8 cellular contexts compared by ENCODE assay signal in genomic region chr7:139358541-139359365, GRCh38. TPM values are rescaled to one million over a fixed set of nuclear protein-coding genes. Genes with fewer than 3 reads are reported as not detected.
DNase-seq lines count a peak whose midpoint lies in the region; ATAC-seq and TF ChIP-seq lines count a peak whose summit lies in the region.

No MANE protein-coding gene starts in this region.

- DNase-seq in RWPE2 (ENCODE audit: low spot score) (no peak), adrenal gland (peak in 4 of 7 donors; percentile 24 to 68 (median 30)), spleen (peak; percentile 72), SHP77 treated with DMSO at 0.1 percent for 48 hours (lab: John Stamatoyannopoulos, UW) (no peak)

- no peak for TF ChIP-seq POLR2A in adrenal gland (IDR thresholded peaks at IDR 0.05)
- no peak for TF ChIP-seq POLR2A in spleen (IDR thresholded peaks at IDR 0.05)

- TF ChIP-seq CTCF in RWPE2 (IDR thresholded peaks at IDR 0.05; ENCODE audit: poor library complexity, severe bottlenecking) (no peak), adrenal gland (IDR thresholded peaks at IDR 0.05) (no peak), spleen (IDR thresholded peaks at IDR 0.05 in 8 of 11, conservative IDR thresholded peaks at IDR 0.05 in 3 of 11) (no peak)

- ATAC-seq in GM18867 (IDR thresholded peaks at IDR 0.05; ENCODE audit: unreplicated experiment) (peak; percentile 25), HG03175 (IDR thresholded peaks at IDR 0.05; ENCODE audit: unreplicated experiment) (peak; percentile 15), RWPE2 (ENCODE audit: low read depth) (no peak; the same call in 1 of the 3 replicates)

- H3K27me3 ChIP-seq in ACC112 (ENCODE audit: insufficient read depth, low read length) (no peaks in the 10 kb centered on the region), RWPE2 (ENCODE audit: insufficient read depth, poor library complexity, severe bottlenecking) (no peaks in the 10 kb centered on the region), adrenal gland (no peaks in the 10 kb centered on the region), spleen (replicated peaks in 1 of 7) (no peaks in the 10 kb centered on the region)

- H3K9me3 ChIP-seq in RWPE2 (ENCODE audit: severe bottlenecking) (peaks cover 2% of the 10 kb centered on the region), adrenal gland (replicated peaks in 1 of 3) (no peaks in the 10 kb centered on the region), spleen (no peaks in the 10 kb centered on the region)

- H3K4me3 ChIP-seq in ACC112 (ENCODE audit: low read depth, low read length) (peak overlapping the region; percentile 95), RWPE2 (ENCODE audit: severe bottlenecking) (peak overlapping the region; percentile 64), adrenal gland (peak overlapping the region; percentile 37 to 99 (median 82)), iPS-11a (ENCODE audit: low read depth, low read length) (peak overlapping the region; percentile 97), spleen (peak overlapping the region; percentile 74 to 99 (median 88))

- intact Hi-C loops in adrenal gland (cut with DNase I), result loop anchor here in 1 of 2 donors (2.0 kb wide), 1 partner anchor 18 kb away; the partner anchor contains the start of gene FMC1
- intact Hi-C loops in spleen (cut with DNase I; ENCODE audit: low total_unique reads), result loop anchor here (2.0 kb wide), 1 partner anchor 18 kb away; the partner anchor contains the start of gene FMC1

- H2AFZ ChIP-seq in ACC112 (ENCODE audit: low read length, unreplicated experiment), result peak overlapping the region; percentile 59

- peak overlapping the region; percentile 94 for H3K27ac ChIP-seq in ACC112 (ENCODE audit: low read depth, low read length)
- peak overlapping the region; percentile 89 for H3K27ac ChIP-seq in RWPE2 (ENCODE audit: poor library complexity, severe bottlenecking)
- peak overlapping the region; percentile 95 to 100 (median 99) for H3K27ac ChIP-seq in adrenal gland
- H3K27ac ChIP-seq in spleen, result peak overlapping the region; percentile 96 to 100 (median 100)

- H3K36me3 ChIP-seq in ACC112 (ENCODE audit: insufficient read depth, low read length), result no peaks in the 10 kb centered on the region
- H3K36me3 ChIP-seq in RWPE2 (ENCODE audit: low read depth), result peaks cover 18% of the 10 kb centered on the region
- H3K36me3 ChIP-seq in adrenal gland (replicated peaks in 1 of 2), result no peaks in the 10 kb centered on the region
- peaks cover 0 to 13% (median 2%) of the 10 kb centered on the region in 6 donors for H3K36me3 ChIP-seq in spleen

- H3K4me1 ChIP-seq in ACC112 (ENCODE audit: control insufficient read depth, insufficient read depth, low read length, unreplicated experiment), result peaks cover 17% of the 10 kb centered on the region
- peaks cover 18% of the 10 kb centered on the region for H3K4me1 ChIP-seq in RWPE2 (ENCODE audit: insufficient read depth, poor library complexity, severe bottlenecking)
- peaks cover 8 to 36% of the 10 kb centered on the region in 2 donors for H3K4me1 ChIP-seq in adrenal gland (replicated peaks in 1 of 2)
- peaks cover 21 to 50% (median 35%) of the 10 kb centered on the region in 6 donors for H3K4me1 ChIP-seq in spleen

- WGBS in adrenal gland, 4 donors, result 1 to 5% (median 3%) methylated on average over 26 to 39 of the region's 39 CpGs
- 0 to 3% (median 1%) methylated on average over 29 to 39 of the region's 39 CpGs for WGBS in spleen, 5 donors

- peaks cover 41% of the 10 kb centered on the region for H3K79me2 ChIP-seq in ACC112 (ENCODE audit: control insufficient read depth, insufficient read depth, low read length, unreplicated experiment)

RNA-seq across cellular contexts. Expression of gene LUC7L2, which starts 0.9 kb away (rescaled TPM):
- 10 to 100 TPM; 31.5 to 100.0 (median 54.4) TPM for total RNA-seq in adrenal gland
- polyA plus RNA-seq in adrenal gland, result 10 to 100 TPM; 51.2 to 87.6 (median 55.3) TPM
- 100 to 1,000 TPM in 1 of 7 donors, 10 to 100 TPM in 6; 75.0 to 105 (median 84.8) TPM for total RNA-seq in spleen
- polyA plus RNA-seq in spleen, result 10 to 100 TPM; 34.0 to 48.4 (median 40.2) TPM

RNA-seq across cellular contexts. Expression of gene FMC1, which starts 17.6 kb away (rescaled TPM):
- 10 to 100 TPM in 7 of 8 donors, 1 to 10 TPM in 1; 10.0 to 29.5 (median 20.2) TPM for total RNA-seq in adrenal gland
- polyA plus RNA-seq in adrenal gland, result 10 to 100 TPM; 14.9 to 98.6 (median 50.0) TPM
- total RNA-seq in spleen, result 10 to 100 TPM in 3 of 7 donors, 1 to 10 TPM in 4; 4.3 to 12.9 (median 8.8) TPM
- polyA plus RNA-seq in spleen, result 10 to 100 TPM; 21.2 to 26.2 (median 26.2) TPM

Comparison
In these comparisons a context has a peak if more than half of its experiments do, and no peak if none do; other contexts are left out.
1. DNase-seq: peak in adrenal gland (4 of 7) and spleen (single experiment); none in RWPE2 (single experiment) and SHP77 treated with DMSO at 0.1 percent for 48 hours (single experiment).
2. Peak in every context shown above with its lines, with median percentiles within 50 percentile points of each other: H3K27ac ChIP-seq and H3K4me3 ChIP-seq.